ENCODE assay signal across 10 cellular contexts in genomic region chr17:880074-880870, GRCh38.
DNase-seq lines count a peak whose midpoint lies in the region; ATAC-seq and TF ChIP-seq lines count a peak whose summit lies in the region.
"Had no signal": no experiment of that assay in that cellular context is flagged by ENCODE, and none has a peak within 500 bp of the region (broad histone marks: within the 10 kb centered on the region; RNA-seq: fewer than 3 reads in every experiment).

No MANE protein-coding gene starts in this region.

- H3K27ac Mint-ChIP-seq in Caco-2 (ENCODE audit: unreplicated experiment), result peak overlapping the region; percentile 71
- no peak overlapping the region for H3K27ac Mint-ChIP-seq in activated T-helper 17 cell treated with anti-CD3 and anti-CD28 coated beads, Interleukin-2, amount 50 U/mL, for 72 hours

- H3K4me1 ChIP-seq in Caco-2 (peaks cover 30% of the 10 kb centered on the region), adrenal gland (replicated peaks in 1 of 2) (peaks cover 13 to 44% of the 10 kb centered on the region in 2 donors), gastroesophageal sphincter (peaks cover 0 to 66% (median 30%) of the 10 kb centered on the region in 3 donors)

- H3K4me1 Mint-ChIP-seq in Caco-2 (ENCODE audit: low read depth, unreplicated experiment), result peaks cover 33% of the 10 kb centered on the region
- H3K4me1 Mint-ChIP-seq in activated T-helper 17 cell treated with anti-CD3 and anti-CD28 coated beads, Interleukin-2, amount 50 U/mL, for 72 hours, result peaks cover 9% of the 10 kb centered on the region

- H3K4me3 Mint-ChIP-seq in Caco-2 (ENCODE audit: unreplicated experiment), result no peak overlapping the region
- H3K4me3 Mint-ChIP-seq in activated T-helper 17 cell treated with anti-CD3 and anti-CD28 coated beads, Interleukin-2, amount 50 U/mL, for 72 hours, result no peak overlapping the region

- no peak for ATAC-seq in gastroesophageal sphincter
- ATAC-seq in HG02870 (IDR thresholded peaks at IDR 0.05; ENCODE audit: unreplicated experiment), result no peak
- no peak for ATAC-seq in activated T-helper 17 cell treated with anti-CD3 and anti-CD28 coated beads, Interleukin-2, amount 50 U/mL, for 72 hours (replicated peaks)

- BruUV-seq in Caco-2 (replicated peaks; lab: Mats Ljungman, UMichigan), result no TSS peak

- POLR2A ChIA-PET in Caco-2 (lab: Charles Lee), result interaction anchor here (1.5 kb wide), 1 partner anchor 71 kb away, joined by 4 read pairs; no protein-coding TSS in a partner anchor

- H3K27me3 ChIP-seq in Caco-2 (replicated peaks; ENCODE audit: control insufficient read depth, insufficient read depth, low read length), result no peaks in the 10 kb centered on the region
- H3K27me3 ChIP-seq in adrenal gland, result no peaks in the 10 kb centered on the region
- H3K27me3 ChIP-seq in gastroesophageal sphincter, result no peaks in the 10 kb centered on the region

- CTCF ChIA-PET in Caco-2 (lab: Charles Lee), result interaction anchor here (0.6 to 1.7 kb wide), 5 partner anchors 29 to 101 kb away, joined by 3 to 9 read pairs (median 4); partner anchors contain the start of gene NXN

- intact Hi-C loops in Caco-2 (cut with micrococcal nuclease; ENCODE audit: unreplicated experiment) (loop anchor here (5.0 kb wide), 1 partner anchor 47 kb away; no protein-coding TSS in a partner anchor), adrenal gland (cut with DNase I) (no loop called here)

- no peak for TF ChIP-seq POLR2A in adrenal gland (IDR thresholded peaks at IDR 0.05)
- TF ChIP-seq POLR2A in gastroesophageal sphincter (IDR thresholded peaks at IDR 0.05), result no peak

- H3K36me3 Mint-ChIP-seq in Caco-2 (ENCODE audit: insufficient read depth, unreplicated experiment), result peaks cover 76% of the 10 kb centered on the region
- no peaks in the 10 kb centered on the region for H3K36me3 Mint-ChIP-seq in activated T-helper 17 cell treated with anti-CD3 and anti-CD28 coated beads, Interleukin-2, amount 50 U/mL, for 72 hours (ENCODE audit: low read depth)

- no peaks in the 10 kb centered on the region for H3K9me3 ChIP-seq in Caco-2
- H3K9me3 ChIP-seq in adrenal gland (replicated peaks in 1 of 3), result no peaks in the 10 kb centered on the region
- no peaks in the 10 kb centered on the region for H3K9me3 ChIP-seq in gastroesophageal sphincter

- H3K27ac ChIP-seq in adrenal gland (peak overlapping the region; percentile 26 to 90 (median 65)), gastroesophageal sphincter (peak overlapping the region; percentile 31 to 91 (median 81))

- H3K4me3 ChIP-seq in Caco-2 (ENCODE audit: low read depth, low read length) (no peak overlapping the region), adrenal gland (no peak overlapping the region), gastroesophageal sphincter (no peak overlapping the region)

- TF ChIP-seq CTCF in Caco-2 (IDR thresholded peaks at IDR 0.05; ENCODE audit: insufficient read depth in 1 of 2, low read depth in 1 of 2, low read length in 1 of 2, severe bottlenecking in 1 of 2, unreplicated experiment in 1 of 2), result no peak
- no peak for TF ChIP-seq CTCF in adrenal gland (IDR thresholded peaks at IDR 0.05)
- no peak for TF ChIP-seq CTCF in gastroesophageal sphincter (IDR thresholded peaks at IDR 0.05)

- DNase-seq in Caco-2 (no peak), adrenal gland (peak in 5 of 7 donors; percentile 59 to 73 (median 66)), pons (ENCODE audit: low spot score) (peak; percentile 24), H4 (ENCODE audit: low spot score) (no peak), NCI-H2171 (lab: John Stamatoyannopoulos, UW) (no peak)
- DNase-seq: C1 segment of cervical spinal cord, NCI-H2227 treated with DMSO at 0.1 percent for 48 hours had no signal

- TF ChIP-seq EP300 in gastroesophageal sphincter (IDR thresholded peaks at IDR 0.05), result no peak

- H3K9me3 Mint-ChIP-seq in Caco-2 (ENCODE audit: unreplicated experiment), result no peaks in the 10 kb centered on the region
- no peaks in the 10 kb centered on the region for H3K9me3 Mint-ChIP-seq in activated T-helper 17 cell treated with anti-CD3 and anti-CD28 coated beads, Interleukin-2, amount 50 U/mL, for 72 hours

- H3K27me3 Mint-ChIP-seq in Caco-2 (ENCODE audit: insufficient read depth, unreplicated experiment), result no peaks in the 10 kb centered on the region
- peaks cover 29% of the 10 kb centered on the region for H3K27me3 Mint-ChIP-seq in activated T-helper 17 cell treated with anti-CD3 and anti-CD28 coated beads, Interleukin-2, amount 50 U/mL, for 72 hours

- WGBS in adrenal gland, 4 donors, result 34 to 45% (median 40%) methylated on average over 14 of the region's 14 CpGs
- WGBS in gastroesophageal sphincter (ENCODE audit: low coverage in 1 of 2), 2 donors, result 34 to 45% methylated on average over 11 to 12 of the region's 14 CpGs

- H3K36me3 ChIP-seq in Caco-2 (ENCODE audit: control insufficient read depth, insufficient read depth, low read length) (no peaks in the 10 kb centered on the region; the same call in 1 of the 2 replicates), adrenal gland (replicated peaks in 1 of 2) (no peaks in the 10 kb centered on the region), gastroesophageal sphincter (no peaks in the 10 kb centered on the region)

Comparison
In these comparisons a context has a peak if more than half of its experiments do, and no peak if none do; other contexts are left out.
1. DNase-seq: peak in adrenal gland (5 of 7) and pons (single experiment); none in Caco-2 (0 of 2), H4 (single experiment) and NCI-H2171 (single experiment).